In genomic region chr7:107251963-107252362, GRCh38 we compare ENCODE assay signal across 1 cellular context.
TF ChIP-seq lines count a peak whose summit lies in the region.

No MANE protein-coding gene starts in this region.

TF ChIP-seq in K562, 482 proteins besides CTCF, POLR2A, EP300 and RAD21 (continued from another document):
- TF ChIP-seq E4F1 (CRISPR knock-in tag; IDR thresholded peaks at IDR 0.05; ENCODE audit: borderline replicate concordance) (no peak), ZBTB2 (IDR thresholded peaks at IDR 0.05) (no peak), STAT5B (CRISPR knock-in tag; IDR thresholded peaks at IDR 0.05) (no peak)
